ENCODE assay signal across 17 cellular contexts in genomic region chr13:109401307-109401706, GRCh38.
"Had no signal": no experiment of that assay in that cellular context is flagged by ENCODE, and none has a peak within 500 bp of the region (broad histone marks: within the 10 kb centered on the region; RNA-seq: fewer than 3 reads in every experiment).

No MANE protein-coding gene starts in this region.

- H2AFZ ChIP-seq: hepatocyte had no signal

- H3K4me2 ChIP-seq: hepatocyte had no signal

- H3K27me3 ChIP-seq: foreskin keratinocyte, hepatocyte, sigmoid colon had no signal

- H3K27ac ChIP-seq: foreskin keratinocyte, hepatocyte, psoas muscle, sigmoid colon, skin epidermis had no signal

- H3K36me3 ChIP-seq: sigmoid colon had no signal

- H3K79me2 ChIP-seq: hepatocyte had no signal

- FAIRE-seq: colon, endothelial cell of umbilical vein, urothelium cell line had no signal

- H3K4me1 ChIP-seq: foreskin keratinocyte, psoas muscle, sigmoid colon had no signal

- H3K9me3 ChIP-seq: psoas muscle, sigmoid colon had no signal

- ATAC-seq: left colon; naive thymus-derived CD4-positive, alpha-beta T cell; psoas muscle had no signal

- H3K4me3 ChIP-seq: hepatocyte, psoas muscle, sigmoid colon, skin epidermis had no signal

- DNase-seq: dermis blood vessel endothelial cell; erythroblast; foreskin keratinocyte; left colon; naive thymus-derived CD4-positive, alpha-beta T cell; nephron progenitor cell; psoas muscle; retina; sigmoid colon; stimulated activated CD4-positive, alpha-beta T cell treated with anti-CD3 and anti-CD28 coated beads, Interleukin-12 subunit alpha, Interleukin-12 subunit beta, amount 100 ng/mL, for 4 hours; stimulated activated CD4-positive, alpha-beta T cell treated with anti-CD3 and anti-CD28 coated beads, Interleukin-2, amount 100 ng/mL, for 48 hours; stimulated activated naive CD4-positive, alpha-beta T cell treated with Interleukin-2 at 50 U/mL for 16 hours had no signal
